Comparison of ENCODE assay signal across 24 cellular contexts in the genomic region with DNA sequence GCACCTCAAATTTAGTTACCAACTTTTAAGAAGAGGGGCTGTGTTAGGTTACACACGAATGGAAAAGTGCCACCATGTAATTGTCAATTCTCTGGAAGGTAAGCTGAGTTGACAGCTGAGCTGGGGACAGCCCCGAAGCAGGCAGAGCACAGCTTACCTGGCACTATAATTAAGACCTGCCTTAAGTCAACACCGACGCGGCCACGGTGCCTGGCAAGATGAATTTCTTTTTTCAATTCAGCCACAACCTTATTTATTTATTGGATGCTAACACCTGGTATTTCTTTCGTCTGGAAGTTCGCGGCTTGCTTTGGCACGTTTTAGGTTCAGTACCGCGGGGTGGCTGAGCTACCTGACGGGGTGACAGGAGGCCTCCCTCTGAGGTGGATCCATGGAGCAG.
"Had no signal": no experiment of that assay in that cellular context is flagged by ENCODE, and none has a peak within 500 bp of the region (broad histone marks: within the 10 kb centered on the region; RNA-seq: fewer than 3 reads in every experiment).

No MANE protein-coding gene starts in this region.

- H3K27me3 ChIP-seq: gastrocnemius medialis, neural progenitor cell, right atrium auricular region, tibial artery, uterus had no signal

- H3K9ac ChIP-seq: neural progenitor cell had no signal

- H2AFZ ChIP-seq: neural progenitor cell had no signal

- H3K36me3 ChIP-seq: gastrocnemius medialis, left ventricle myocardium inferior, neural progenitor cell, prostate gland, right atrium auricular region, tibial artery, uterus had no signal

- H3K9me3 ChIP-seq: gastrocnemius medialis, left ventricle myocardium inferior, prostate gland, right atrium auricular region, tibial artery, uterus had no signal

- H3K4me3 ChIP-seq: gastrocnemius medialis, left ventricle myocardium inferior, neural progenitor cell, prostate gland, right atrium auricular region, tibial artery, uterus had no signal

- H3K4me1 ChIP-seq: gastrocnemius medialis, left ventricle myocardium inferior, neural progenitor cell, prostate gland, right atrium auricular region, tibial artery, uterus had no signal

- H3K4me2 ChIP-seq: neural progenitor cell had no signal

- FAIRE-seq: bronchial epithelial cell, kidney had no signal

- H3K27ac ChIP-seq: gastrocnemius medialis, left ventricle myocardium inferior, neural progenitor cell, prostate gland, right atrium auricular region, tibial artery, uterus, VCaP had no signal

- ATAC-seq: activated naive CD4-positive, alpha-beta T cell treated with anti-CD3 and anti-CD28 coated beads, Interleukin-2, amount 50 U/mL, for 72 hours; activated T-cell treated with anti-CD3 and anti-CD28 coated beads, Interleukin-2, amount 50 U/mL, for 72 hours; esophagus mucosa; gastrocnemius medialis; naive thymus-derived CD4-positive, alpha-beta T cell had no signal

- DNase-seq: activated CD4-positive, alpha-beta T cell treated with anti-CD3 and anti-CD28 coated beads, Interleukin-2, amount 50 U/mL, for 1 hour; activated CD4-positive, CD25-positive, alpha-beta regulatory T cell treated with anti-CD3 and anti-CD28 coated beads, Interleukin-2, amount 50 U/mL, for 72 hours; activated gamma-delta T cell; activated T-cell treated with anti-CD3 and anti-CD28 coated beads, Interleukin-2, amount 50 U/mL, for 72 hours; cerebellar nuclear complex; effector CD4-positive, alpha-beta T cell; gastrocnemius medialis; head of caudate nucleus; kidney; left ventricle myocardium inferior; mammary epithelial cell; naive thymus-derived CD4-positive, alpha-beta T cell; stimulated activated CD4-positive, alpha-beta T cell treated with anti-CD3 and anti-CD28 coated beads, Interleukin-2, amount 100 ng/mL, for 24 hours; stimulated activated naive CD4-positive, alpha-beta T cell treated with Interleukin-2 at 50 U/mL for 16 hours; substantia nigra; tibial artery; uterus had no signal
